ENCODE assay signal across 1 cellular context in genomic region chr10:127338391-127339108, GRCh38.
TF ChIP-seq lines count a peak whose summit lies in the region.

No MANE protein-coding gene starts in this region.

TF ChIP-seq in IMR-90, 13 proteins besides CTCF, POLR2A, EP300 and RAD21 (continued from another document):
- peak; percentile 55; the same call in 1 of the 2 replicates for TF ChIP-seq CEBPB (IDR thresholded peaks at IDR 0.05; ENCODE audit: low read depth, low read length)
